1 cellular context compared by ENCODE assay signal in genomic region chr3:48504051-48504946, GRCh38.
TF ChIP-seq lines count a peak whose summit lies in the region.

Gene SHISA5, minus strand, starts transcription at chr3:48504174. Its CDS starts 80 bp downstream, at chr3:48504094.

TF ChIP-seq in GM23338, 12 proteins besides CTCF, POLR2A, EP300 and RAD21 (continued from another document):
- TF ChIP-seq, protein P1, sequence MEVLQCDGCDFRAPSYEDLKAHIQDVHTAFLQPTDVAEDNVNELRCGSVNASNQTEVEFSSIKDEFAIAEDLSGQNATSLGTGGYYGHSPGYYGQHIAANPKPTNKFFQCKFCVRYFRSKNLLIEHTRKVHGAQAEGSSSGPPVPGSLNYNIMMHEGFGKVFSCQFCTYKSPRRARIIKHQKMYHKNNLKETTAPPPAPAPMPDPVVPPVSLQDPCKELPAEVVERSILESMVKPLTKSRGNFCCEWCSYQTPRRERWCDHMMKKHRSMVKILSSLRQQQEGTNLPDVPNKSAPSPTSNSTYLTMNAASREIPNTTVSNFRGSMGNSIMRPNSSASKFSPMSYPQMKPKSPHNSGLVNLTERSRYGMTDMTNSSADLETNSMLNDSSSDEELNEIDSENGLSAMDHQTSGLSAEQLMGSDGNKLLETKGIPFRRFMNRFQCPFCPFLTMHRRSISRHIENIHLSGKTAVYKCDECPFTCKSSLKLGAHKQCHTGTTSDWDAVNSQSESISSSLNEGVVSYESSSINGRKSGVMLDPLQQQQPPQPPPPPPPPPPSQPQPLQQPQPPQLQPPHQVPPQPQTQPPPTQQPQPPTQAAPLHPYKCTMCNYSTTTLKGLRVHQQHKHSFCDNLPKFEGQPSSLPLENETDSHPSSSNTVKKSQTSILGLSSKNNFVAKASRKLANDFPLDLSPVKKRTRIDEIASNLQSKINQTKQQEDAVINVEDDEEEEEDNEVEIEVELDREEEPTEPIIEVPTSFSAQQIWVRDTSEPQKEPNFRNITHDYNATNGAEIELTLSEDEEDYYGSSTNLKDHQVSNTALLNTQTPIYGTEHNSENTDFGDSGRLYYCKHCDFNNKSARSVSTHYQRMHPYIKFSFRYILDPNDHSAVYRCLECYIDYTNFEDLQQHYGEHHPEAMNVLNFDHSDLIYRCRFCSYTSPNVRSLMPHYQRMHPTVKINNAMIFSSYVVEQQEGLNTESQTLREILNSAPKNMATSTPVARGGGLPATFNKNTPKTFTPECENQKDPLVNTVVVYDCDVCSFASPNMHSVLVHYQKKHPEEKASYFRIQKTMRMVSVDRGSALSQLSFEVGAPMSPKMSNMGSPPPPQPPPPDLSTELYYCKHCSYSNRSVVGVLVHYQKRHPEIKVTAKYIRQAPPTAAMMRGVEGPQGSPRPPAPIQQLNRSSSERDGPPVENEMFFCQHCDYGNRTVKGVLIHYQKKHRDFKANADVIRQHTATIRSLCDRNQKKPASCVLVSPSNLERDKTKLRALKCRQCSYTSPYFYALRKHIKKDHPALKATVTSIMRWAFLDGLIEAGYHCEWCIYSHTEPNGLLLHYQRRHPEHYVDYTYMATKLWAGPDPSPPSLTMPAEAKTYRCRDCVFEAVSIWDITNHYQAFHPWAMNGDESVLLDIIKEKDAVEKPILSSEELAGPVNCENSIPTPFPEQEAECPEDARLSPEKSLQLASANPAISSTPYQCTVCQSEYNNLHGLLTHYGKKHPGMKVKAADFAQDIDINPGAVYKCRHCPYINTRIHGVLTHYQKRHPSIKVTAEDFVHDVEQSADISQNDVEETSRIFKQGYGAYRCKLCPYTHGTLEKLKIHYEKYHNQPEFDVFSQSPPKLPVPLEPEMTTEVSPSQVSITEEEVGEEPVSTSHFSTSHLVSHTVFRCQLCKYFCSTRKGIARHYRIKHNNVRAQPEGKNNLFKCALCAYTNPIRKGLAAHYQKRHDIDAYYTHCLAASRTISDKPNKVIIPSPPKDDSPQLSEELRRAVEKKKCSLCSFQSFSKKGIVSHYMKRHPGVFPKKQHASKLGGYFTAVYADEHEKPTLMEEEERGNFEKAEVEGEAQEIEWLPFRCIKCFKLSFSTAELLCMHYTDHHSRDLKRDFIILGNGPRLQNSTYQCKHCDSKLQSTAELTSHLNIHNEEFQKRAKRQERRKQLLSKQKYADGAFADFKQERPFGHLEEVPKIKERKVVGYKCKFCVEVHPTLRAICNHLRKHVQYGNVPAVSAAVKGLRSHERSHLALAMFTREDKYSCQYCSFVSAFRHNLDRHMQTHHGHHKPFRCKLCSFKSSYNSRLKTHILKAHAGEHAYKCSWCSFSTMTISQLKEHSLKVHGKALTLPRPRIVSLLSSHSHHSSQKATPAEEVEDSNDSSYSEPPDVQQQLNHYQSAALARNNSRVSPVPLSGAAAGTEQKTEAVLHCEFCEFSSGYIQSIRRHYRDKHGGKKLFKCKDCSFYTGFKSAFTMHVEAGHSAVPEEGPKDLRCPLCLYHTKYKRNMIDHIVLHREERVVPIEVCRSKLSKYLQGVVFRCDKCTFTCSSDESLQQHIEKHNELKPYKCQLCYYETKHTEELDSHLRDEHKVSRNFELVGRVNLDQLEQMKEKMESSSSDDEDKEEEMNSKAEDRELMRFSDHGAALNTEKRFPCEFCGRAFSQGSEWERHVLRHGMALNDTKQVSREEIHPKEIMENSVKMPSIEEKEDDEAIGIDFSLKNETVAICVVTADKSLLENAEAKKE (CRISPR knock-in tag; IDR thresholded peaks at IDR 0.05): no peak
- TF ChIP-seq, protein P2, sequence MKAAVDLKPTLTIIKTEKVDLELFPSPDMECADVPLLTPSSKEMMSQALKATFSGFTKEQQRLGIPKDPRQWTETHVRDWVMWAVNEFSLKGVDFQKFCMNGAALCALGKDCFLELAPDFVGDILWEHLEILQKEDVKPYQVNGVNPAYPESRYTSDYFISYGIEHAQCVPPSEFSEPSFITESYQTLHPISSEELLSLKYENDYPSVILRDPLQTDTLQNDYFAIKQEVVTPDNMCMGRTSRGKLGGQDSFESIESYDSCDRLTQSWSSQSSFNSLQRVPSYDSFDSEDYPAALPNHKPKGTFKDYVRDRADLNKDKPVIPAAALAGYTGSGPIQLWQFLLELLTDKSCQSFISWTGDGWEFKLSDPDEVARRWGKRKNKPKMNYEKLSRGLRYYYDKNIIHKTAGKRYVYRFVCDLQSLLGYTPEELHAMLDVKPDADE (IDR thresholded peaks at IDR 0.05): no peak
- TF ChIP-seq EZH2phosphoT487 (IDR thresholded peaks at IDR 0.05; ENCODE audit: unreplicated experiment): no peak
- no peak for TF ChIP-seq ZNF331 (CRISPR knock-in tag; IDR thresholded peaks at IDR 0.05; ENCODE audit: low read depth)
